35 cellular contexts compared by ENCODE assay signal in the genomic region with DNA sequence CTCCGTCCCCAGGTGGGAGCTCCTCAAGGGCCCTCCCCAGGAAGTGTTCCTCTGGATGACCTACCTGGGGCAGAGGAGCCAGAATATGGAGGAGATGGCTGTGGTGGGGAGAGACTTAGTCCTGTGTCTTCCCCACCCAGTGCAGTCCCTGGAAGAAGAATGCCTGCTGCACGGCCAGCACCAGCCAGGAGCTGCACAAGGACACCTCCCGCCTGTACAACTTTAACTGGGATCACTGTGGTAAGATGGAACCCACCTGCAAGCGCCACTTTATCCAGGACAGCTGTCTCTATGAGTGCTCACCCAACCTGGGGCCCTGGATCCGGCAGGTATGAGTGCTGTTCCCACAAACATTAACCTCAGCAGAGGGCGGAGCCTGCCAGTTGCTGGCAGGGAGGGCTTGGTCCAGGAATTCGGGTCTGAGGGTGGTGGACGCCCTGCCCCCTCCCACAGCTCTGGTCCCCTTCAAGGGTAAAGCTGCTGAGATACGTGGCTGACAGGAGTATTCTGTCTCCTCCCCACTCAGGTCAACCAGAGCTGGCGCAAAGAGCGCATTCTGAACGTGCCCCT. TPM values are rescaled to one million over a fixed set of nuclear protein-coding genes. Genes with fewer than 3 reads are reported as not detected.
"Had no signal": no experiment of that assay in that cellular context is flagged by ENCODE, and none has a peak within 500 bp of the region (broad histone marks: within the 10 kb centered on the region; RNA-seq: fewer than 3 reads in every experiment).

No MANE protein-coding gene starts in this region.

- DNase-seq: activated CD4-positive, alpha-beta memory T cell treated with anti-CD3 and anti-CD28 coated beads, Interleukin-2, amount 10 ng/mL, durations not matched to agents 7 days and 5 days; activated CD4-positive, alpha-beta T cell treated with anti-CD3 and anti-CD28 coated beads for 1 hour; activated CD4-positive, alpha-beta T cell treated with anti-CD3 and anti-CD28 coated beads for 48 hours; activated CD4-positive, CD25-positive, alpha-beta regulatory T cell; activated CD8-positive, alpha-beta memory T cell treated with anti-CD3 and anti-CD28 coated beads for 24 hours; activated CD8-positive, alpha-beta memory T cell treated with anti-CD3 and anti-CD28 coated beads, Interleukin-2, amount 10 ng/mL, durations not matched to agents 7 days and 5 days; activated CD8-positive, alpha-beta memory T cell treated with anti-CD3 and anti-CD28 coated beads, Interleukin-2, amount 50 U/mL, for 48 hours; activated effector memory CD4-positive, alpha-beta T cell treated with Interleukin-2 at 50 U/mL for 16 hours; activated naive CD4-positive, alpha-beta T cell treated with anti-CD3 and anti-CD28 coated beads, Interleukin-2, amount 10 ng/mL, durations not matched to agents 7 days and 5 days; activated naive CD8-positive, alpha-beta T cell treated with anti-CD3 and anti-CD28 coated beads, Interleukin-2, amount 50 U/mL, for 24 hours; activated T-cell treated with anti-CD3 and anti-CD28 coated beads, Interleukin-2, amount 50 U/mL, for 48 hours; aorta; brain microvascular endothelial cell; central memory CD4-positive, alpha-beta T cell; NCI-H1092 treated with DMSO at 0.1 percent for 48 hours; NCI-H1417; NCI-H146; NCI-H187; NCI-H2029 treated with DMSO at 0.1 percent for 48 hours; NCI-H2107; NCI-H2171; NCI-H510A; NCI-H526; NCI-H748 treated with DMSO at 0.1 percent for 48 hours; NK-92 treated with Interleukin-12 subunit alpha and Interleukin-12 subunit beta, amount 100 ng/mL, for 24 hours; PC-9; SHP77; SJCRH30; T1000; WERI-Rb-1 had no signal

- H3K27ac ChIP-seq: brain microvascular endothelial cell, PC-9, SJCRH30, SK-N-MC, WERI-Rb-1 had no signal

- ATAC-seq: activated CD8-positive, alpha-beta memory T cell treated with anti-CD3 and anti-CD28 coated beads, Interleukin-2, amount 10 ng/mL, durations not matched to agents 7 days and 5 days; activated naive CD8-positive, alpha-beta T cell treated with anti-CD3 and anti-CD28 coated beads, Interleukin-2, amount 50 U/mL, for 24 hours had no signal

RNA-seq across cellular contexts. Expression of gene FOLR3, which starts 3.4 kb away (rescaled TPM):
- total RNA-seq: activated CD4-positive, alpha-beta memory T cell treated with anti-CD3 and anti-CD28 coated beads, Interleukin-2, amount 10 ng/mL, durations not matched to agents 7 days and 5 days; activated CD8-positive, alpha-beta memory T cell treated with anti-CD3 and anti-CD28 coated beads, Interleukin-2, amount 10 ng/mL, durations not matched to agents 7 days and 5 days; OCI-LY7; PC-9; SJCRH30; T-helper 1 cell treated with Interleukin-12 subunit alpha and Interleukin-12 subunit beta and Interleukin-4 antibody, amounts not matched to agents 30 ng/mL and 1 ng/mL, for 36 hours; T-helper 2 cell treated with Interferon-gamma antibody and Interleukin-4, amounts not matched to agents 100 ng/mL and 5 ng/mL, for 36 hours had no signal

RNA-seq across cellular contexts. Expression of gene TOMT, which starts 33.2 kb away (rescaled TPM):
- total RNA-seq: activated CD4-positive, alpha-beta memory T cell treated with anti-CD3 and anti-CD28 coated beads, Interleukin-2, amount 10 ng/mL, durations not matched to agents 7 days and 5 days; aorta; M059J; OCI-LY7; PC-9; SJCRH30; T-helper 1 cell treated with Interleukin-12 subunit alpha and Interleukin-12 subunit beta and Interleukin-4 antibody, amounts not matched to agents 30 ng/mL and 1 ng/mL, for 36 hours had no signal

RNA-seq across cellular contexts. Expression of gene FOLR1, which starts 53.0 kb away (rescaled TPM):
- total RNA-seq: activated CD4-positive, alpha-beta memory T cell treated with anti-CD3 and anti-CD28 coated beads, Interleukin-2, amount 10 ng/mL, durations not matched to agents 7 days and 5 days; activated CD8-positive, alpha-beta memory T cell treated with anti-CD3 and anti-CD28 coated beads, Interleukin-2, amount 10 ng/mL, durations not matched to agents 7 days and 5 days; aorta; OCI-LY7; T-helper 1 cell treated with Interleukin-12 subunit alpha and Interleukin-12 subunit beta and Interleukin-4 antibody, amounts not matched to agents 30 ng/mL and 1 ng/mL, for 36 hours; T-helper 2 cell treated with Interferon-gamma antibody and Interleukin-4, amounts not matched to agents 100 ng/mL and 5 ng/mL, for 36 hours had no signal
